Comparison of ENCODE assay signal across 7 cellular contexts in genomic region chr12:52949413-52950331, GRCh38. TPM values are rescaled to one million over a fixed set of nuclear protein-coding genes. Genes with fewer than 3 reads are reported as not detected.
A peak's percentile ranks its signal among the peaks of the same experiment; 100 is the strongest.
DNase-seq lines count a peak whose midpoint lies in the region; TF ChIP-seq lines count a peak whose summit lies in the region.

No MANE protein-coding gene starts in this region.

- intact Hi-C loops in tibial artery (cut with DNase I; ENCODE audit: low total_unique reads): no loop called here

- H3K27ac ChIP-seq in tibial artery: peak overlapping the region in 1 of 2 donors; percentile 8

- DNase-seq in HCEC 1CT: peak; percentile 84
- DNase-seq in NCI-H226: peak; percentile 92
- DNase-seq in brain pericyte (ENCODE audit: low read depth, low spot score): peak; percentile 58
- DNase-seq in kidney epithelial cell (ENCODE audit: low read depth): peak; percentile 94
- DNase-seq in tibial artery: no peak
- DNase-seq in NCI-H1694 (lab: John Stamatoyannopoulos, UW): no peak
- DNase-seq in NCI-H1694 treated with DMSO at 0.1 percent for 48 hours (lab: John Stamatoyannopoulos, UW): no peak

- TF ChIP-seq CTCF in kidney epithelial cell (IDR thresholded peaks at IDR 0.05; ENCODE audit: insufficient read depth, low read length, poor library complexity, severe bottlenecking): no peak
- TF ChIP-seq CTCF in tibial artery (IDR thresholded peaks at IDR 0.05): no peak

- peaks cover 0 to 11% (median 4%) of the 10 kb centered on the region in 4 donors for H3K4me1 ChIP-seq in tibial artery

- H3K36me3 ChIP-seq in kidney epithelial cell (ENCODE audit: control insufficient read depth, insufficient read depth, low read length) (peaks cover 4% of the 10 kb centered on the region), tibial artery (peaks cover 0 to 15% (median 0%) of the 10 kb centered on the region in 3 donors)

- no peaks in the 10 kb centered on the region for H3K9me3 ChIP-seq in tibial artery

- H3K4me3 ChIP-seq in kidney epithelial cell (ENCODE audit: low read depth, low read length) (peak overlapping the region; percentile 83), tibial artery (peak overlapping the region; percentile 38 to 47)

- H3K27me3 ChIP-seq in kidney epithelial cell (ENCODE audit: control insufficient read depth, insufficient read depth, low read length): no peaks in the 10 kb centered on the region
- H3K27me3 ChIP-seq in tibial artery: peaks cover 0 to 18% of the 10 kb centered on the region in 2 donors

RNA-seq across cellular contexts. Expression of gene KRT18, which starts 0.8 kb away (rescaled TPM):
- 1,751 and 1,904 TPM in 2 replicates for total RNA-seq in kidney epithelial cell

RNA-seq across cellular contexts. Expression of gene KRT8, which starts 44.8 kb away (rescaled TPM):
- total RNA-seq in kidney epithelial cell: 1,322 and 1,341 TPM in 2 replicates

RNA-seq across cellular contexts. Expression of gene EIF4B, which starts 56.6 kb away (rescaled TPM):
- total RNA-seq in kidney epithelial cell: 484 and 526 TPM in 2 replicates

Comparison
In these comparisons a context has a peak if more than half of its experiments do, and no peak if none do; other contexts are left out.
1. DNase-seq: peak in HCEC 1CT (single experiment), NCI-H226 (single experiment), brain pericyte (single experiment) and kidney epithelial cell (single experiment); none in tibial artery (0 of 2), NCI-H1694 (single experiment) and NCI-H1694 treated with DMSO at 0.1 percent for 48 hours (single experiment).